In genomic region chr1:112618114-112618720, GRCh38 we compare ENCODE assay signal across 8 cellular contexts. TPM values are rescaled to one million over a fixed set of nuclear protein-coding genes. Genes with fewer than 3 reads are reported as not detected.
DNase-seq lines count a peak whose midpoint lies in the region; ATAC-seq, FAIRE-seq and TF ChIP-seq lines count a peak whose summit lies in the region.

No MANE protein-coding gene starts in this region.

- intact Hi-C loops in pancreas (cut with DNase I): no loop called here

- H4K20me1 ChIP-seq in fibroblast of lung (ENCODE audit: control insufficient read depth, extremely low read depth, insufficient read depth, low read length): peaks cover 2% of the 10 kb centered on the region

- peak overlapping the region; percentile 96 for H3K9ac ChIP-seq in fibroblast of lung (ENCODE audit: insufficient read depth, low read length)

- no peaks in the 10 kb centered on the region for H3K9me3 ChIP-seq in WERI-Rb-1 (ENCODE audit: severe bottlenecking)
- H3K9me3 ChIP-seq in fibroblast of lung (ENCODE audit: control insufficient read depth, insufficient read depth, low read depth, low read length): no peaks in the 10 kb centered on the region
- H3K9me3 ChIP-seq in pancreas: no peaks in the 10 kb centered on the region

- peaks cover 63% of the 10 kb centered on the region for H3K79me2 ChIP-seq in fibroblast of lung (ENCODE audit: control insufficient read depth, insufficient read depth, low read length)

- H3K4me3 ChIP-seq in WERI-Rb-1 (ENCODE audit: low read depth, low read length) (peak overlapping the region; percentile 99), fibroblast of lung (replicated peaks in 1 of 4; ENCODE audit: control extremely low read depth in 1 of 4, insufficient read depth in 1 of 4, low read depth in 3 of 4, low read length in 4 of 4) (peak overlapping the region; percentile 79 to 97 (median 91)), pancreas (peak overlapping the region; percentile 76 to 91 (median 84))

- WGBS in pancreas, 2 donors: 1% methylated on average over 12 of the region's 12 CpGs

- peak overlapping the region; percentile 82 for H3K4me2 ChIP-seq in fibroblast of lung (ENCODE audit: extremely low read depth, insufficient read depth, low read length)

- peak overlapping the region; percentile 79 for H2AFZ ChIP-seq in fibroblast of lung (ENCODE audit: low read length)

- TF ChIP-seq CTCF in WERI-Rb-1 (IDR thresholded peaks at IDR 0.05; ENCODE audit: low read depth, low read length) (no peak), fibroblast of lung (conservative IDR thresholded peaks at IDR 0.05 in 1 of 2, IDR thresholded peaks at IDR 0.05 in 1 of 2; ENCODE audit: low read depth in 1 of 2, low read length in 2 of 2) (no peak), pancreas (IDR thresholded peaks at IDR 0.05) (no peak)

- ATAC-seq in HG02678 (IDR thresholded peaks at IDR 0.05; ENCODE audit: unreplicated experiment) (peak; percentile 33), pancreas (no peak), GM21786 (IDR thresholded peaks at IDR 0.05; ENCODE audit: unreplicated experiment) (no peak), HG03159 (IDR thresholded peaks at IDR 0.05; ENCODE audit: unreplicated experiment) (no peak)

- H3K36me3 ChIP-seq in WERI-Rb-1 (peaks cover 33% of the 10 kb centered on the region), fibroblast of lung (ENCODE audit: control insufficient read depth, insufficient read depth, low read length) (no peaks in the 10 kb centered on the region), pancreas (peaks cover 0 to 3% (median 0%) of the 10 kb centered on the region in 3 donors)

- H3K27me3 ChIP-seq in WERI-Rb-1 (ENCODE audit: insufficient read depth, low read depth, severe bottlenecking) (no peaks in the 10 kb centered on the region), fibroblast of lung (ENCODE audit: control insufficient read depth, insufficient read depth, low read length) (no peaks in the 10 kb centered on the region), pancreas (no peaks in the 10 kb centered on the region)

- FAIRE-seq in pancreas (lab: Jason Lieb, UNC): no peak

- H3K27ac ChIP-seq in WERI-Rb-1 (peak overlapping the region; percentile 98), fibroblast of lung (ENCODE audit: insufficient read depth, low read length) (peak overlapping the region; percentile 99), pancreas (peak overlapping the region; percentile 89 to 94 (median 90))

- DNase-seq in NCI-H1092 treated with DMSO at 0.1 percent for 48 hours (lab: John Stamatoyannopoulos, UW): peak; percentile 16
- DNase-seq in NCI-H1092 (lab: John Stamatoyannopoulos, UW): no peak
- no peak for DNase-seq in WERI-Rb-1
- peak; percentile 32 to 42 for DNase-seq in fibroblast of lung (ENCODE audit: low read depth in 2 of 2)
- no peak for DNase-seq in pancreas

- peaks cover 3% of the 10 kb centered on the region for H3K4me1 ChIP-seq in fibroblast of lung (ENCODE audit: control insufficient read depth, extremely low read depth, insufficient read depth, low read length)
- peaks cover 13 to 28% (median 13%) of the 10 kb centered on the region in 3 donors for H3K4me1 ChIP-seq in pancreas

RNA-seq across cellular contexts. Expression of gene ST7L, which starts 0.7 kb away (rescaled TPM):
- total RNA-seq in fibroblast of lung (16.9 and 18.0 TPM in 2 replicates), pancreas (10 to 100 TPM in 4 of 6 donors, 1 to 10 TPM in 2; 9.0 to 16.9 (median 11.2) TPM)
- polyA plus RNA-seq in fibroblast of lung (14.0 and 14.6 TPM in 2 replicates), pancreas (10 to 100 TPM in 1 of 2 donors, 1 to 10 TPM in 1; 9.5 to 11.6 TPM)
- polyA plus RNA-seq in fibroblast of lung (2012): 12.9 and 14.4 TPM in 2 replicates
- 2.9 and 10.7 TPM in 2 replicates for polyA minus RNA-seq in fibroblast of lung (ENCODE audit: low replicate concordance)

RNA-seq across cellular contexts. Expression of gene CAPZA1, which starts 1.4 kb away (rescaled TPM):
- total RNA-seq in fibroblast of lung: 155 and 201 TPM in 2 replicates
- 262 and 341 TPM in 2 replicates for polyA plus RNA-seq in fibroblast of lung
- polyA plus RNA-seq in fibroblast of lung (2012): 137 and 155 TPM in 2 replicates
- polyA minus RNA-seq in fibroblast of lung (ENCODE audit: low replicate concordance): 14.5 and 30.6 TPM in 2 replicates
- 10 to 100 TPM; 27.2 to 60.5 (median 34.7) TPM for total RNA-seq in pancreas
- 10 to 100 TPM; 27.6 to 32.3 TPM for polyA plus RNA-seq in pancreas

RNA-seq across cellular contexts. Expression of gene MOV10, which starts 56.2 kb away (rescaled TPM):
- total RNA-seq in fibroblast of lung (40.3 and 42.9 TPM in 2 replicates), pancreas (10 to 100 TPM; 17.7 to 43.5 (median 20.4) TPM)
- polyA plus RNA-seq in fibroblast of lung (39.6 and 51.8 TPM in 2 replicates), pancreas (10 to 100 TPM; 75.5 to 89.9 TPM)
- 67.4 and 79.3 TPM in 2 replicates for polyA plus RNA-seq in fibroblast of lung (2012)
- polyA minus RNA-seq in fibroblast of lung (ENCODE audit: low replicate concordance): 117 and 218 TPM in 2 replicates

Comparison
In these comparisons a context has a peak if more than half of its experiments do, and no peak if none do; other contexts are left out.
1. DNase-seq: peak in NCI-H1092 treated with DMSO at 0.1 percent for 48 hours (single experiment) and fibroblast of lung (2 of 2); none in NCI-H1092 (single experiment), WERI-Rb-1 (single experiment) and pancreas (0 of 6).
2. Peak in every context shown above with its lines, with median percentiles within 50 percentile points of each other: H3K27ac ChIP-seq and H3K4me3 ChIP-seq.